13 cellular contexts compared by ENCODE assay signal in genomic region chr9:120433701-120434100, GRCh38.
A peak's percentile ranks its signal among the peaks of the same experiment; 100 is the strongest.
DNase-seq lines count a peak whose midpoint lies in the region; ATAC-seq and TF ChIP-seq lines count a peak whose summit lies in the region.
"Had no signal": no experiment of that assay in that cellular context is flagged by ENCODE, and none has a peak within 500 bp of the region (broad histone marks: within the 10 kb centered on the region; RNA-seq: fewer than 3 reads in every experiment).

No MANE protein-coding gene starts in this region.

- no peaks in the 10 kb centered on the region for H3K9me3 ChIP-seq in smooth muscle cell (replicated peaks; ENCODE audit: low read depth)
- H3K9me3 ChIP-seq: A549, Caco-2 had no signal

- H3K4me1 ChIP-seq in smooth muscle cell (ENCODE audit: low read depth) = peaks cover 11% of the 10 kb centered on the region
- H3K4me1 ChIP-seq: A549, Caco-2 had no signal

- H3K4me1 Mint-ChIP-seq in HFFc6 (ENCODE audit: low read depth) = peaks cover 36% of the 10 kb centered on the region
- peaks cover 18% of the 10 kb centered on the region for H3K4me1 Mint-ChIP-seq in memory B cell

- WGBS in smooth muscle cell (ENCODE audit: low lambda C conversion rate) = 60% methylated on average over 4 of the region's 4 CpGs

- H3K79me2 ChIP-seq in smooth muscle cell (ENCODE audit: low read depth) = no peaks in the 10 kb centered on the region

- H3K9ac ChIP-seq in smooth muscle cell (ENCODE audit: low read depth) = peak overlapping the region; percentile 55

- no peaks in the 10 kb centered on the region for H3K36me3 ChIP-seq in smooth muscle cell (ENCODE audit: low read depth)

- H3K27me3 ChIP-seq in smooth muscle cell (ENCODE audit: low read depth) = no peaks in the 10 kb centered on the region

- H3K27ac Mint-ChIP-seq in HFFc6 = peak overlapping the region; percentile 77; the same call in 1 of the 2 replicates
- peak overlapping the region; percentile 67 for H3K27ac Mint-ChIP-seq in memory B cell

- H4K20me1 ChIP-seq in smooth muscle cell (ENCODE audit: low read depth) = no peaks in the 10 kb centered on the region

- peaks cover 35% of the 10 kb centered on the region for H3F3A ChIP-seq in smooth muscle cell (ENCODE audit: low read depth)

- H3K9me3 Mint-ChIP-seq in HFFc6 (no peaks in the 10 kb centered on the region), memory B cell (no peaks in the 10 kb centered on the region)
- H3K9me3 Mint-ChIP-seq: CD8-positive, alpha-beta memory T cell had no signal

- H2AFZ ChIP-seq in smooth muscle cell (ENCODE audit: low read depth) = no peak overlapping the region

- peak overlapping the region; percentile 50 for H3K4me2 ChIP-seq in smooth muscle cell
- H3K4me2 ChIP-seq: A549 had no signal

- H3K4me3 ChIP-seq in smooth muscle cell = no peak overlapping the region
- H3K4me3 ChIP-seq: A549 had no signal

- ATAC-seq in memory B cell (ENCODE audit: low read depth) = no peak
- ATAC-seq: A549, HCT116 had no signal

- no peak for TF ChIP-seq CTCF in HFFc6 (IDR thresholded peaks at IDR 0.05)
- TF ChIP-seq CTCF in smooth muscle cell (IDR thresholded peaks at IDR 0.05; ENCODE audit: borderline replicate concordance, insufficient read depth, poor library complexity, severe bottlenecking) = no peak

- H3K27me3 Mint-ChIP-seq in HFFc6 (ENCODE audit: insufficient read depth) = peaks cover 3% of the 10 kb centered on the region; the same call in 1 of the 2 replicates
- H3K27me3 Mint-ChIP-seq in memory B cell = no peaks in the 10 kb centered on the region
- H3K27me3 Mint-ChIP-seq: CD8-positive, alpha-beta memory T cell had no signal

- H3K4me3 Mint-ChIP-seq in HFFc6 (no peak overlapping the region), memory B cell (no peak overlapping the region)
- H3K4me3 Mint-ChIP-seq: CD8-positive, alpha-beta memory T cell had no signal

- H3K36me3 Mint-ChIP-seq in HFFc6 (ENCODE audit: low read depth) (peaks cover 10% of the 10 kb centered on the region; the same call in 1 of the 2 replicates), memory B cell (peaks cover 24% of the 10 kb centered on the region)

- peak overlapping the region; percentile 86 for H3K27ac ChIP-seq in smooth muscle cell (ENCODE audit: low read depth)

- DNase-seq in HFFc6 (no peak), amniotic epithelial cell (ENCODE audit: low read depth) (peak; percentile 80), memory B cell (ENCODE audit: low spot score in 2 of 2) (no peak), smooth muscle cell (lab: John Stamatoyannopoulos, UW; ENCODE audit: unreplicated experiment) (no peak), NCI-H2227 (lab: John Stamatoyannopoulos, UW; ENCODE audit: unreplicated experiment) (no peak), NCI-H1417 treated with DMSO at 0.1 percent for 48 hours (lab: John Stamatoyannopoulos, UW) (no peak), SKM-1 (lab: John Stamatoyannopoulos, UW; ENCODE audit: unreplicated experiment) (no peak)
- DNase-seq: Caco-2; CD8-positive, alpha-beta memory T cell; DND-41; GDM1 had no signal
